Comparison of ENCODE assay signal across 18 cellular contexts in genomic region chr9:36913393-36914211, GRCh38.
DNase-seq lines count a peak whose midpoint lies in the region; ATAC-seq, FAIRE-seq and TF ChIP-seq lines count a peak whose summit lies in the region.
"Had no signal": no experiment of that assay in that cellular context is flagged by ENCODE, and none has a peak within 500 bp of the region (broad histone marks: within the 10 kb centered on the region; RNA-seq: fewer than 3 reads in every experiment).

No MANE protein-coding gene starts in this region.

- DNase-seq in A549 (ENCODE audit: low read depth in 1 of 2, low spot score in 1 of 2) = no peak
- DNase-seq in fibroblast of pulmonary artery (ENCODE audit: low read depth) = no peak
- no peak for DNase-seq in sciatic nerve (ENCODE audit: low spot score)
- DNase-seq in effector memory CD8-positive, alpha-beta T cell = no peak
- DNase-seq: activated CD4-positive, alpha-beta T cell treated with anti-CD3 and anti-CD28 coated beads, Interleukin-2, amount 50 U/mL, for 1 hour; activated naive CD8-positive, alpha-beta T cell treated with anti-CD3 and anti-CD28 coated beads, Interleukin-2, amount 10 ng/mL, durations not matched to agents 7 days and 5 days; activated T-cell treated with anti-CD3 and anti-CD28 coated beads, Interleukin-2, amount 50 U/mL, for 4 hours; cerebellar nuclear complex; glutamatergic neuron; kidney glomerular epithelial cell; mucosa of descending colon; NCI-H1417 treated with DMSO at 0.1 percent for 48 hours; pancreas had no signal

- H3K9me3 ChIP-seq in A549 (0 out of 3 replicates have a peak, but pooled peaks cover 5% of the 10 kb centered on the region), OCI-LY1 (ENCODE audit: low read length) (no peaks in the 10 kb centered on the region)
- H3K9me3 ChIP-seq: mucosa of descending colon, pancreas had no signal

- H3K9me3 Mint-ChIP-seq in effector memory CD8-positive, alpha-beta T cell = no peaks in the 10 kb centered on the region
- H3K9me3 Mint-ChIP-seq: activated naive CD8-positive, alpha-beta T cell treated with anti-CD3 and anti-CD28 coated beads, Interleukin-2, amount 10 ng/mL, durations not matched to agents 7 days and 5 days; activated T-cell treated with anti-CD3 and anti-CD28 coated beads, Interleukin-2, amount 50 U/mL, for 4 hours; IgD-negative memory B cell had no signal

- H3K4me3 ChIP-seq in A549 (no peak overlapping the region), OCI-LY1 (ENCODE audit: low read depth, low read length, poor library complexity, severe bottlenecking) (no peak overlapping the region), fibroblast of pulmonary artery (replicated peaks; ENCODE audit: low read depth, low read length) (no peak overlapping the region)
- H3K4me3 ChIP-seq: mucosa of descending colon, pancreas had no signal

- no peaks in the 10 kb centered on the region for H3K36me3 Mint-ChIP-seq in effector memory CD8-positive, alpha-beta T cell (ENCODE audit: insufficient read depth)
- H3K36me3 Mint-ChIP-seq: activated naive CD8-positive, alpha-beta T cell treated with anti-CD3 and anti-CD28 coated beads, Interleukin-2, amount 10 ng/mL, durations not matched to agents 7 days and 5 days had no signal

- ATAC-seq in A549 (peak; percentile 47 to 50; a peak in 3 of 6 replicates), sciatic nerve (no peak), HG03571 (IDR thresholded peaks at IDR 0.05; ENCODE audit: unreplicated experiment) (no peak), HG02759 (IDR thresholded peaks at IDR 0.05; ENCODE audit: unreplicated experiment) (no peak)
- no peak for ATAC-seq in effector memory CD8-positive, alpha-beta T cell (replicated peaks)
- ATAC-seq: activated T-cell treated with anti-CD3 and anti-CD28 coated beads, Interleukin-2, amount 50 U/mL, for 4 hours; mucosa of descending colon; pancreas had no signal

- 60% methylated on average over 9 of the region's 10 CpGs for WGBS in A549 (ENCODE audit: missing lambda C conversion rate)

- intact Hi-C loops in sciatic nerve (cut with DNase I) = no loop called here

- H3K27ac Mint-ChIP-seq in effector memory CD8-positive, alpha-beta T cell = no peak overlapping the region
- H3K27ac Mint-ChIP-seq: activated naive CD8-positive, alpha-beta T cell treated with anti-CD3 and anti-CD28 coated beads, Interleukin-2, amount 10 ng/mL, durations not matched to agents 7 days and 5 days had no signal

- no peak overlapping the region for H3K9ac ChIP-seq in OCI-LY1 (ENCODE audit: low read length)

- H4K20me1 ChIP-seq in OCI-LY1 (ENCODE audit: insufficient read depth, low read length) = 0 out of 2 replicates have a peak, but pooled peaks cover 3% of the 10 kb centered on the region

- TF ChIP-seq RAD21 in A549 (conservative IDR thresholded peaks at IDR 0.05 in 1 of 2, IDR thresholded peaks at IDR 0.05 in 1 of 2) = no peak

- FAIRE-seq in A549 (lab: Jason Lieb, UNC) = no peak
- FAIRE-seq: pancreas had no signal

- POLR2A ChIA-PET in A549 (lab: Yijun Ruan, JAX) = interaction anchor here (0.5 kb wide), 1 partner anchor 139 kb away, joined by 5 read pairs; no protein-coding TSS in a partner anchor

- H3K4me1 ChIP-seq in A549 (no peaks in the 10 kb centered on the region), OCI-LY1 (ENCODE audit: insufficient read depth, low read length, severe bottlenecking) (no peaks in the 10 kb centered on the region)
- H3K4me1 ChIP-seq: pancreas had no signal

- no peaks in the 10 kb centered on the region for H3K79me2 ChIP-seq in OCI-LY1 (ENCODE audit: insufficient read depth, low read length)

- H3K27me3 Mint-ChIP-seq in effector memory CD8-positive, alpha-beta T cell = peaks cover 31 to 60% of the 10 kb centered on the region in 2 donors
- H3K27me3 Mint-ChIP-seq: IgD-negative memory B cell had no signal

- TF ChIP-seq CTCF in A549 (IDR thresholded peaks at IDR 0.05) = no peak
- TF ChIP-seq CTCF in GM12873 (IDR thresholded peaks at IDR 0.05; ENCODE audit: insufficient read depth, low read depth, low read length, missing control alignments) = peak; percentile 17
- TF ChIP-seq CTCF in OCI-LY1 (IDR thresholded peaks at IDR 0.05; ENCODE audit: low read length) = peak; percentile 27; the same call in 1 of the 2 replicates
- TF ChIP-seq CTCF in fibroblast of pulmonary artery (IDR thresholded peaks at IDR 0.05; ENCODE audit: low read length, missing control alignments) = peak; percentile 15

- H3F3A ChIP-seq in OCI-LY1 (ENCODE audit: insufficient read depth, low read length) = no peaks in the 10 kb centered on the region

- CTCF ChIA-PET in A549 (lab: Yijun Ruan, JAX) = interaction anchor here (0.6 to 2.9 kb wide), 12 partner anchors 9 to 402 kb away, joined by 3 to 13 read pairs (median 4); no protein-coding TSS in a partner anchor

- no peaks in the 10 kb centered on the region for H3K4me1 Mint-ChIP-seq in effector memory CD8-positive, alpha-beta T cell (ENCODE audit: low read depth in 2 of 2)
- H3K4me1 Mint-ChIP-seq: activated naive CD8-positive, alpha-beta T cell treated with anti-CD3 and anti-CD28 coated beads, Interleukin-2, amount 10 ng/mL, durations not matched to agents 7 days and 5 days had no signal

- H3K36me3 ChIP-seq in OCI-LY1 (ENCODE audit: insufficient read depth, low read length) = peaks cover 47% of the 10 kb centered on the region
- H3K36me3 ChIP-seq: pancreas had no signal

- H3K4me2 ChIP-seq in A549 (no peak overlapping the region), OCI-LY1 (ENCODE audit: low read length) (no peak overlapping the region)

- H3K27ac ChIP-seq in A549 (no peak overlapping the region), OCI-LY1 (ENCODE audit: low read depth, low read length, poor library complexity, severe bottlenecking) (no peak overlapping the region)
- H3K27ac ChIP-seq: pancreas had no signal

- no peaks in the 10 kb centered on the region for H3K27me3 ChIP-seq in OCI-LY1 (ENCODE audit: insufficient read depth, low read length)
- H3K27me3 ChIP-seq: pancreas had no signal

- no peak for TF ChIP-seq POLR2A in A549 (IDR thresholded peaks at IDR 0.05; ENCODE audit: low read length)

- no peak for TF ChIP-seq EP300 in A549 (IDR thresholded peaks at IDR 0.05)

- H3K9me2 ChIP-seq in OCI-LY1 (ENCODE audit: low read depth, low read length) = no peaks in the 10 kb centered on the region

- H3K4me3 Mint-ChIP-seq in effector memory CD8-positive, alpha-beta T cell = no peak overlapping the region
- H3K4me3 Mint-ChIP-seq: activated naive CD8-positive, alpha-beta T cell treated with anti-CD3 and anti-CD28 coated beads, Interleukin-2, amount 10 ng/mL, durations not matched to agents 7 days and 5 days; activated T-cell treated with anti-CD3 and anti-CD28 coated beads, Interleukin-2, amount 50 U/mL, for 4 hours; IgD-negative memory B cell had no signal

- H2AFZ ChIP-seq in OCI-LY1 (ENCODE audit: low read length) = no peak overlapping the region

TF ChIP-seq in A549, 52 proteins besides CTCF, POLR2A, EP300 and RAD21:
- TF ChIP-seq JUNB (IDR thresholded peaks at IDR 0.05) = no peak
- peak; percentile 87 for TF ChIP-seq MAFK (IDR thresholded peaks at IDR 0.05; ENCODE audit: partially characterized antibody)

Comparison
In these comparisons a context has a peak if more than half of its experiments do, and no peak if none do; other contexts are left out.
1. ATAC-seq: peak in A549 (2 of 2); none in sciatic nerve (single experiment), HG03571 (single experiment), effector memory CD8-positive, alpha-beta T cell (single experiment) and HG02759 (single experiment).